Comparison of ENCODE assay signal across 1 cellular context in the genomic region with DNA sequence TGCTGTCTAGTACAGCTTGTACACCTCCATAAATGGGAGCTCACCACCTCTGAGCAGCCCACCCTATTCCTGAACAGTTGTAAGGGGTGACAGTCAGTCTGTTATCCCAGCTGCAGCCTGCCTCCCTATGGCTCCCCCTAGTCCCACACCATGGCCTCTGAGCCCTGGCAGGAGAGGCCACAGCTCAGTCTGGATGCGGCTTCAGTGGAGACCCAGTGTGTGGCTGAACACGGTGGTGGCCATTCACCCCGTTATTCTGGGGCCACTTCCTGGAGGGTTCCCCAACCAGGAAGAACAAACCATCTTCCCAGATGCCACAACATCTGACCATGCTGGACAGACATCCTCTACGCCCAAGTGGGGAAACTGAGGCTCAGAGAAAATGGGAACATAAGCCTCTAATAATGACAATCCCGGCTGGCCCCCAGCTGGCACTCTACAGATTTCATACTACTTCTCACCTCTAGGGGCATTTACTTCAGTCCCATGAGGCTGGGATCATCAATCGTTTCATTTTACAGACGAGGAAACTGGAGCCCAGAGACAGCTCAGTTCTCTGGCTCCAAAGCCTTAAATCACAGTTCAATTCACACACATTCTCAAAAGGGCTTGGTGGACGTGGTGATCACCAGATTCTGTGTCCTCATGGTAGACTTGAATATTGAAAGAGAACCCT.
TF ChIP-seq lines count a peak whose summit lies in the region.

No MANE protein-coding gene starts in this region.

TF ChIP-seq in GM12878, 131 proteins besides CTCF, POLR2A, EP300 and RAD21:
- TF ChIP-seq NFIC (IDR thresholded peaks at IDR 0.05; ENCODE audit: low read depth, low read length) (no peak), POLR2AphosphoS5 (IDR thresholded peaks at IDR 0.05; ENCODE audit: low read length) (no peak), USF2 (IDR thresholded peaks at IDR 0.05; ENCODE audit: borderline replicate concordance, low read depth, low read length) (no peak), WRNIP1 (IDR thresholded peaks at IDR 0.05; ENCODE audit: borderline replicate concordance, low read depth, low read length) (no peak), TAF1 (IDR thresholded peaks at IDR 0.05; ENCODE audit: borderline replicate concordance, low read depth, low read length) (no peak), BACH1 (IDR thresholded peaks at IDR 0.05; ENCODE audit: borderline replicate concordance) (no peak), ZNF687 (IDR thresholded peaks at IDR 0.05) (no peak), PAX8 (IDR thresholded peaks at IDR 0.05) (no peak), SUPT20H (IDR thresholded peaks at IDR 0.05; ENCODE audit: borderline replicate concordance, control insufficient read depth, low read depth, low read length) (no peak), TBL1XR1 (IDR thresholded peaks at IDR 0.05; ENCODE audit: low read depth, low read length) (no peak), ATF2 (IDR thresholded peaks at IDR 0.05; ENCODE audit: low read length) (no peak), ZNF24 (IDR thresholded peaks at IDR 0.05) (no peak)
- TF ChIP-seq, protein P1, sequence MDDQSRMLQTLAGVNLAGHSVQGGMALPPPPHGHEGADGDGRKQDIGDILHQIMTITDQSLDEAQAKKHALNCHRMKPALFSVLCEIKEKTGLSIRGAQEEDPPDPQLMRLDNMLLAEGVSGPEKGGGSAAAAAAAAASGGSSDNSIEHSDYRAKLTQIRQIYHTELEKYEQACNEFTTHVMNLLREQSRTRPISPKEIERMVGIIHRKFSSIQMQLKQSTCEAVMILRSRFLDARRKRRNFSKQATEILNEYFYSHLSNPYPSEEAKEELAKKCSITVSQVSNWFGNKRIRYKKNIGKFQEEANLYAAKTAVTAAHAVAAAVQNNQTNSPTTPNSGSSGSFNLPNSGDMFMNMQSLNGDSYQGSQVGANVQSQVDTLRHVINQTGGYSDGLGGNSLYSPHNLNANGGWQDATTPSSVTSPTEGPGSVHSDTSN (IDR thresholded peaks at IDR 0.05; ENCODE audit: insufficient replicate concordance, low read depth, low read length) = no peak
- TF ChIP-seq, protein P2, sequence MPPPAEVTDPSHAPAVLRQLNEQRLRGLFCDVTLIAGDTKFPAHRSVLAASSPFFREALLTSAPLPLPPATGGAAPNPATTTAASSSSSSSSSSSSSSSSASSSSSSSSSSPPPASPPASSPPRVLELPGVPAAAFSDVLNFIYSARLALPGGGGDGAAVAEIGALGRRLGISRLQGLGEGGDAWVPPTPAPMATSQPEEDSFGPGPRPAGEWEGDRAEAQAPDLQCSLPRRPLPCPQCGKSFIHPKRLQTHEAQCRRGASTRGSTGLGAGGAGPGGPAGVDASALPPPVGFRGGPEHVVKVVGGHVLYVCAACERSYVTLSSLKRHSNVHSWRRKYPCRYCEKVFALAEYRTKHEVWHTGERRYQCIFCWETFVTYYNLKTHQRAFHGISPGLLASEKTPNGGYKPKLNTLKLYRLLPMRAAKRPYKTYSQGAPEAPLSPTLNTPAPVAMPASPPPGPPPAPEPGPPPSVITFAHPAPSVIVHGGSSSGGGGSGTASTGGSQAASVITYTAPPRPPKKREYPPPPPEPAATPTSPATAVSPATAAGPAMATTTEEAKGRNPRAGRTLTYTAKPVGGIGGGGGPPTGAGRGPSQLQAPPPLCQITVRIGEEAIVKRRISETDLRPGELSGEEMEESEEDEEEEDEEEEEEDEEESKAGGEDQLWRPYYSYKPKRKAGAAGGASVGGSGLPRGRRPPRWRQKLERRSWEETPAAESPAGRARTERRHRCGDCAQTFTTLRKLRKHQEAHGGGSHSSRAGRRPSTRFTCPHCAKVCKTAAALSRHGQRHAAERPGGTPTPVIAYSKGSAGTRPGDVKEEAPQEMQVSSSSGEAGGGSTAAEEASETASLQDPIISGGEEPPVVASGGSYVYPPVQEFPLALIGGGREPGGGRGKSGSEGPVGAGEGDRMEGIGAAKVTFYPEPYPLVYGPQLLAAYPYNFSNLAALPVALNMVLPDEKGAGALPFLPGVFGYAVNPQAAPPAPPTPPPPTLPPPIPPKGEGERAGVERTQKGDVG (CRISPR knock-in tag; IDR thresholded peaks at IDR 0.05) = no peak
TF ChIP-seq in GM12878: peak in this region for 0.
